ENCODE assay signal across 8 cellular contexts in genomic region chr1:32220746-32221580, GRCh38. TPM values are rescaled to one million over a fixed set of nuclear protein-coding genes. Genes with fewer than 3 reads are reported as not detected.
DNase-seq lines count a peak whose midpoint lies in the region; ATAC-seq and TF ChIP-seq lines count a peak whose summit lies in the region.

No MANE protein-coding gene starts in this region.

- peaks cover 23% of the 10 kb centered on the region for H3K4me1 ChIP-seq in SJSA1 (replicated peaks)

- TF ChIP-seq CTCF in foreskin fibroblast (IDR thresholded peaks at IDR 0.05; ENCODE audit: low read depth, low read length) = no peak

- intact Hi-C loops in posterior cingulate gyrus (cut with DNase I) = loop anchor here (5.0 kb wide), 1 partner anchor 71 kb away; the partner anchor contains the start of gene HDAC1

- H3K27me3 ChIP-seq in H7 (ENCODE audit: control insufficient read depth, insufficient read depth, low read length) (no peaks in the 10 kb centered on the region), SJSA1 (replicated peaks) (no peaks in the 10 kb centered on the region)

- no peaks in the 10 kb centered on the region for H3K9me3 ChIP-seq in SJSA1 (replicated peaks)

- ATAC-seq in GM18858 (IDR thresholded peaks at IDR 0.05; ENCODE audit: unreplicated experiment) = no peak

- H3K36me3 ChIP-seq in H7 (replicated peaks; ENCODE audit: control insufficient read depth, insufficient read depth, low read length) (peaks cover 19% of the 10 kb centered on the region), SJSA1 (peaks cover 67% of the 10 kb centered on the region)

- H3K27ac ChIP-seq in SJSA1 = no peak overlapping the region

- no peak for DNase-seq in H7
- no peak for DNase-seq in SJSA1 (ENCODE audit: low read depth in 1 of 2, low spot score in 2 of 2)
- no peak for DNase-seq in foreskin fibroblast
- DNase-seq in skeletal muscle cell (ENCODE audit: low read depth) = no peak
- no peak for DNase-seq in posterior cingulate gyrus
- no peak for DNase-seq in NCI-H1694 (lab: John Stamatoyannopoulos, UW)
- no peak for DNase-seq in SIG-M5 (lab: John Stamatoyannopoulos, UW)

- H3K4me3 ChIP-seq in H7 (ENCODE audit: insufficient read depth, low read depth, low read length) = peak overlapping the region; percentile 98
- peak overlapping the region; percentile 68 for H3K4me3 ChIP-seq in SJSA1
- peak overlapping the region; percentile 81 to 95 for H3K4me3 ChIP-seq in foreskin fibroblast (ENCODE audit: low read depth in 1 of 2, low read length in 2 of 2)
- H3K4me3 ChIP-seq in skeletal muscle cell (ENCODE audit: low read depth, low read length) = peak overlapping the region; percentile 83

RNA-seq across cellular contexts. Expression of gene TMEM234, which starts 1.2 kb away (rescaled TPM):
- total RNA-seq in H7 (2014; rRNA removed; shearing (Covaris generic)) = 11.8 and 16.3 TPM in 2 replicates
- total RNA-seq in SJSA1 (2014; rRNA removed; shearing (Covaris generic)) = 9.2 and 13.5 TPM in 2 replicates

RNA-seq across cellular contexts. Expression of gene EIF3I, which starts 1.2 kb away (rescaled TPM):
- 458 and 547 TPM in 2 replicates for total RNA-seq in H7 (2014; rRNA removed; shearing (Covaris generic))
- 424 and 465 TPM in 2 replicates for total RNA-seq in SJSA1 (2014; rRNA removed; shearing (Covaris generic))

RNA-seq across cellular contexts. Expression of gene DCDC2B, which starts 12.1 kb away (rescaled TPM):
- not detected in 2 replicates for total RNA-seq in H7 (2014; rRNA removed; shearing (Covaris generic))
- total RNA-seq in SJSA1 (2014; rRNA removed; shearing (Covaris generic)) = not detected in 2 replicates

RNA-seq across cellular contexts. Expression of gene IQCC, which starts 15.5 kb away (rescaled TPM):
- 8.3 and 8.7 TPM in 2 replicates for total RNA-seq in H7 (2014; rRNA removed; shearing (Covaris generic))
- total RNA-seq in SJSA1 (2014; rRNA removed; shearing (Covaris generic)) = 4.4 and 5.6 TPM in 2 replicates

RNA-seq across cellular contexts. Expression of gene CCDC28B, which starts 20.6 kb away (rescaled TPM):
- 56.0 and 57.8 TPM in 2 replicates for total RNA-seq in H7 (2014; rRNA removed; shearing (Covaris generic))
- 22.1 and 38.9 TPM in 2 replicates for total RNA-seq in SJSA1 (2014; rRNA removed; shearing (Covaris generic))
